25 cellular contexts compared by ENCODE assay signal in the genomic region with DNA sequence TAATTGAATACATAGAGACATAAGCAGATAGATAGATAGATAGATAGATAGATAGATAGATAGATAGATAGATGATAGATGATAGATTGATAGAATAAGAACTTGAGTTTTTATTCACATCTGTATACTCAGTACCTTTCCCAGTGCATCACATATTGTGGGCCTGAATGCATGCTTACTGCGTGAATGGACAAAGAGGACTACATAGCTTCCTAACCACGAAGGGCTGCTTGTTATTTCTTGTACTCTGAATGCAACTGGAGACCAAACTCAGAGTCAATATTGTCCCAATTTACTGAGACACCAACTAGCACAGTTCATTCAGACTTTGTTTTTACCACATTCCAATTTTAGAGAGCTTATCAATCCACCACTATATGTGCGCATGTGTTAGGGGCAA.
"Had no signal": no experiment of that assay in that cellular context is flagged by ENCODE, and none has a peak within 500 bp of the region (broad histone marks: within the 10 kb centered on the region; RNA-seq: fewer than 3 reads in every experiment).

No MANE protein-coding gene starts in this region.

- ATAC-seq: activated CD8-positive, alpha-beta T cell treated with anti-CD3 and anti-CD28 coated beads for 36 hours; activated naive CD8-positive, alpha-beta T cell treated with anti-CD3 and anti-CD28 coated beads, Interleukin-2, amount 50 U/mL, for 24 hours; body of pancreas had no signal

- H3K4me3 ChIP-seq: body of pancreas, breast epithelium had no signal

- H3K4me1 ChIP-seq: body of pancreas, breast epithelium had no signal

- DNase-seq: activated B cell treated with CpG ODN at 0.5 μM for 24 hours; activated CD4-positive, alpha-beta memory T cell treated with anti-CD3 and anti-CD28 coated beads for 36 hours; activated CD4-positive, alpha-beta T cell treated with anti-CD3 and anti-CD28 coated beads for 4 hours; activated CD4-positive, alpha-beta T cell treated with anti-CD3 and anti-CD28 coated beads, Interleukin-2, amount 10 ng/mL, durations not matched to agents 24 days and 14 days; activated CD4-positive, alpha-beta T cell treated with anti-CD3 and anti-CD28 coated beads, Interleukin-2, amount 50 U/mL, for 1 hour; activated CD4-positive, alpha-beta T cell treated with anti-CD3 and anti-CD28 coated beads, Interleukin-2, amount 50 U/mL, for 4 hours; activated CD4-positive, CD25-positive, alpha-beta regulatory T cell treated with anti-CD3 and anti-CD28 coated beads, Interleukin-2, amount 50 U/mL, for 72 hours; activated CD8-positive, alpha-beta memory T cell treated with anti-CD3 and anti-CD28 coated beads, Interleukin-2, amount 50 U/mL, for 48 hours; activated CD8-positive, alpha-beta T cell treated with anti-CD3 and anti-CD28 coated beads for 36 hours; activated effector memory CD4-positive, alpha-beta T cell treated with Interleukin-2 at 50 U/mL for 16 hours; activated gamma-delta T cell; activated naive CD4-positive, alpha-beta T cell treated with anti-CD3 and anti-CD28 coated beads, Interleukin-2, amount 10 ng/mL, durations not matched to agents 7 days and 5 days; activated naive CD4-positive, alpha-beta T cell treated with Interleukin-2 at 50 U/mL for 16 hours; activated naive CD8-positive, alpha-beta T cell treated with anti-CD3 and anti-CD28 coated beads, Interleukin-2, amount 10 ng/mL, durations not matched to agents 7 days and 5 days; activated naive CD8-positive, alpha-beta T cell treated with anti-CD3 and anti-CD28 coated beads, Interleukin-2, amount 50 U/mL, for 24 hours; activated T-cell treated with anti-CD3 and anti-CD28 coated beads, Interleukin-2, amount 50 U/mL, for 24 hours; activated T-cell treated with anti-CD3 and anti-CD28 coated beads, Interleukin-2, amount 50 U/mL, for 48 hours; aorta; body of pancreas; brain microvascular endothelial cell; central memory CD4-positive, alpha-beta T cell; T-helper 1 cell; T-helper 2 cell; T-helper 9 cell had no signal

- H3K9me3 ChIP-seq: body of pancreas, breast epithelium had no signal

- H3K36me3 ChIP-seq: brain microvascular endothelial cell, breast epithelium had no signal
